Comparison of ENCODE assay signal across 20 cellular contexts in the genomic region with DNA sequence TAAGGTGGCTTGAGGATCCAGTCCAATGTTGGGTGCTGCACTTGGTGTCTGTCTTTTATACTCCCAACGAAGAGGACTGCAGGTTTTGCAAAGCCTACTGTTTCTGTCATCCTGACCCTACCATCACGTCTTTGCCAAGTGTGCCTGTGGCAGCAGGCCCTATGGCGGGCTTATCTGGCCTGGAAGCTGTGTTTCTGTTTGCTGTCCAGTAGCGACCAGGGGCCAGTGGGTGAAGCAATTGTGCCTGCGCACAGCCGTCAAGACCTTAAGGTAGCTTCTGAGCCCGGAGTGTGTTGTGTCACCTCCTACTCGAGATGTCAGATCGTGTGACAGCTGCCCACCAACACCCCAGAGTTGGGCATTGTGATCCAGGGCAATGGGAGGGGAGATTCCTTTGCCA.
"Had no signal": no experiment of that assay in that cellular context is flagged by ENCODE, and none has a peak within 500 bp of the region (broad histone marks: within the 10 kb centered on the region; RNA-seq: fewer than 3 reads in every experiment).

No MANE protein-coding gene starts in this region.

- H3K27ac ChIP-seq: prostate gland, right atrium auricular region, testis, tibial artery had no signal

- H3K4me1 ChIP-seq: prostate gland had no signal

- H3K9me3 ChIP-seq: prostate gland, right atrium auricular region, sigmoid colon, testis, tibial artery had no signal

- H3K36me3 ChIP-seq: prostate gland had no signal

- H3K4me3 ChIP-seq: prostate gland, right atrium auricular region, sigmoid colon, testis, tibial artery had no signal

- ATAC-seq: effector memory CD8-positive, alpha-beta T cell; naive thymus-derived CD4-positive, alpha-beta T cell; stimulated activated effector memory CD8-positive, alpha-beta T cell treated with anti-CD3 and anti-CD28 coated beads, Interleukin-12 subunit alpha, Interleukin-12 subunit beta, amount 100 ng/mL, for 72 hours had no signal

- FAIRE-seq: endometrium, frontal cortex, keratinocyte had no signal

- DNase-seq: cortex of kidney; effector memory CD8-positive, alpha-beta T cell; erythroblast; mesendoderm; midbrain; naive thymus-derived CD4-positive, alpha-beta T cell; nucleus accumbens; sigmoid colon; stimulated activated CD4-positive, alpha-beta T cell treated with anti-CD3 and anti-CD28 coated beads, Interleukin-2, amount 100 ng/mL, for 24 hours; stimulated activated CD4-positive, alpha-beta T cell treated with anti-CD3 and anti-CD28 coated beads, Interleukin-4, amount 100 ng/mL, for 24 hours; stimulated activated naive CD4-positive, alpha-beta T cell treated with Interleukin-2 at 50 U/mL for 16 hours; substantia nigra; tibial artery had no signal

- H3K27me3 ChIP-seq: right atrium auricular region, sigmoid colon, testis, tibial artery had no signal
